In genomic region chr11:72556433-72556832, GRCh38 we compare ENCODE assay signal across 29 cellular contexts.
"Had no signal": no experiment of that assay in that cellular context is flagged by ENCODE, and none has a peak within 500 bp of the region (broad histone marks: within the 10 kb centered on the region; RNA-seq: fewer than 3 reads in every experiment).

No MANE protein-coding gene starts in this region.

- H3K27ac Mint-ChIP-seq: naive thymus-derived CD4-positive, alpha-beta T cell; natural killer cell; nephron; stimulated activated memory B cell treated with anti-CD40 and anti-IgM and Interleukin-4, amounts not matched to agents 10 μg/mL and 1 μg/mL and 100 μg/mL, for 72 hours; stimulated activated naive CD8-positive, alpha-beta T cell treated with anti-CD3 and anti-CD28 coated beads, Interleukin-15, amount 100 ng/mL, for 72 hours; type B pancreatic cell had no signal

- H3K4me3 ChIP-seq: pancreas, prostate gland, right lobe of liver, sigmoid colon, suprapubic skin, testis, tibial artery, transverse colon, upper lobe of right lung, vagina had no signal

- ATAC-seq: naive thymus-derived CD4-positive, alpha-beta T cell; natural killer cell; pancreas; right cardiac atrium; right lobe of liver; stimulated activated memory B cell treated with anti-CD40 and anti-IgM and Interleukin-4, amounts not matched to agents 10 μg/mL and 1 μg/mL and 100 μg/mL, for 72 hours; stimulated activated naive CD8-positive, alpha-beta T cell treated with anti-CD3 and anti-CD28 coated beads, Interleukin-15, amount 100 ng/mL, for 72 hours; stimulated activated naive CD8-positive, alpha-beta T cell treated with anti-CD3 and anti-CD28 coated beads, Interleukin-15, Interleukin-2, amounts not matched to agents 100 U/mL and 50 U/mL, for 24 hours; upper lobe of right lung had no signal

- H3K9me3 Mint-ChIP-seq: naive thymus-derived CD4-positive, alpha-beta T cell; natural killer cell; nephron; stimulated activated memory B cell treated with anti-CD40 and anti-IgM and Interleukin-4, amounts not matched to agents 10 μg/mL and 1 μg/mL and 100 μg/mL, for 72 hours; stimulated activated naive CD8-positive, alpha-beta T cell treated with anti-CD3 and anti-CD28 coated beads, Interleukin-15, amount 100 ng/mL, for 72 hours; type B pancreatic cell had no signal

- H3K27me3 ChIP-seq: pancreas, right lobe of liver, sigmoid colon, testis, transverse colon, vagina had no signal

- H3K36me3 Mint-ChIP-seq: naive thymus-derived CD4-positive, alpha-beta T cell; natural killer cell; stimulated activated memory B cell treated with anti-CD40 and anti-IgM and Interleukin-4, amounts not matched to agents 10 μg/mL and 1 μg/mL and 100 μg/mL, for 72 hours; type B pancreatic cell had no signal

- H3K4me1 Mint-ChIP-seq: stimulated activated memory B cell treated with anti-CD40 and anti-IgM and Interleukin-4, amounts not matched to agents 10 μg/mL and 1 μg/mL and 100 μg/mL, for 72 hours; stimulated activated naive CD8-positive, alpha-beta T cell treated with anti-CD3 and anti-CD28 coated beads, Interleukin-15, amount 100 ng/mL, for 72 hours had no signal

- DNase-seq: naive thymus-derived CD4-positive, alpha-beta T cell; natural killer cell; nucleus accumbens; pancreas; retina; right cardiac atrium; right lobe of liver; sigmoid colon; small intestine; stimulated activated CD4-positive, alpha-beta T cell treated with anti-CD3 and anti-CD28 coated beads, Interleukin-15, amount 100 ng/mL, for 24 hours; stimulated activated CD4-positive, alpha-beta T cell treated with anti-CD3 and anti-CD28 coated beads, Interleukin-2, amount 100 ng/mL, for 24 hours; stimulated activated CD4-positive, alpha-beta T cell treated with anti-CD3 and anti-CD28 coated beads, Interleukin-2, amount 100 ng/mL, for 48 hours; stimulated activated CD4-positive, alpha-beta T cell treated with anti-CD3 and anti-CD28 coated beads, Interleukin-4, amount 100 ng/mL, for 4 hours; stimulated activated CD8-positive, alpha-beta memory T cell treated with anti-CD3 and anti-CD28 coated beads, Interleukin-4, amount 100 ng/mL, for 48 hours; stimulated activated naive CD4-positive, alpha-beta T cell; stimulated activated naive CD8-positive, alpha-beta T cell treated with anti-CD3 and anti-CD28 coated beads, Interleukin-15, amount 100 ng/mL, for 72 hours; stimulated activated naive CD8-positive, alpha-beta T cell treated with anti-CD3 and anti-CD28 coated beads, Interleukin-15, Interleukin-2, amounts not matched to agents 100 U/mL and 50 U/mL, for 24 hours; substantia nigra; testis; transverse colon; upper lobe of right lung had no signal

- H3K27ac ChIP-seq: neutrophil, pancreas, prostate gland, right lobe of liver, sigmoid colon, suprapubic skin, testis, tibial artery, transverse colon, upper lobe of right lung, vagina had no signal

- H3K4me1 ChIP-seq: pancreas, prostate gland, right lobe of liver, sigmoid colon, suprapubic skin, testis, tibial artery, transverse colon, upper lobe of right lung, vagina had no signal

- H3K4me3 Mint-ChIP-seq: naive thymus-derived CD4-positive, alpha-beta T cell; natural killer cell; nephron; stimulated activated memory B cell treated with anti-CD40 and anti-IgM and Interleukin-4, amounts not matched to agents 10 μg/mL and 1 μg/mL and 100 μg/mL, for 72 hours; stimulated activated naive CD8-positive, alpha-beta T cell treated with anti-CD3 and anti-CD28 coated beads, Interleukin-15, amount 100 ng/mL, for 72 hours; type B pancreatic cell had no signal

- H3K36me3 ChIP-seq: neutrophil, pancreas, prostate gland, right lobe of liver, sigmoid colon, suprapubic skin, tibial artery, transverse colon, upper lobe of right lung, vagina had no signal

- H3K9me3 ChIP-seq: neutrophil, pancreas, prostate gland, right lobe of liver, sigmoid colon, suprapubic skin, testis, tibial artery, transverse colon, upper lobe of right lung, vagina had no signal
